ENCODE assay signal across 20 cellular contexts in genomic region chr5:56130664-56131063, GRCh38.
DNase-seq lines count a peak whose midpoint lies in the region; ATAC-seq and TF ChIP-seq lines count a peak whose summit lies in the region.
"Had no signal": no experiment of that assay in that cellular context is flagged by ENCODE, and none has a peak within 500 bp of the region (broad histone marks: within the 10 kb centered on the region; RNA-seq: fewer than 3 reads in every experiment).

No MANE protein-coding gene starts in this region.

- peaks cover 7% of the 10 kb centered on the region for H3K9me3 Mint-ChIP-seq in activated naive CD4-positive, alpha-beta T cell treated with anti-CD3 and anti-CD28 coated beads, Interleukin-2, amount 50 U/mL, for 24 hours
- peaks cover 7% of the 10 kb centered on the region for H3K9me3 Mint-ChIP-seq in activated naive CD4-positive, alpha-beta T cell treated with anti-CD3 and anti-CD28 coated beads for 36 hours
- H3K9me3 Mint-ChIP-seq in Caco-2 (ENCODE audit: unreplicated experiment) (peaks cover 26% of the 10 kb centered on the region), T-cell (peaks cover 5 to 8% (median 6%) of the 10 kb centered on the region in 3 donors)
- H3K9me3 Mint-ChIP-seq in naive thymus-derived CD4-positive, alpha-beta T cell, result peaks cover 1 to 11% (median 8%) of the 10 kb centered on the region in 11 donors

- H3K27me3 Mint-ChIP-seq in activated naive CD4-positive, alpha-beta T cell treated with anti-CD3 and anti-CD28 coated beads, Interleukin-2, amount 50 U/mL, for 24 hours, result no peaks in the 10 kb centered on the region
- H3K27me3 Mint-ChIP-seq in activated naive CD4-positive, alpha-beta T cell treated with anti-CD3 and anti-CD28 coated beads for 36 hours (ENCODE audit: low read depth), result no peaks in the 10 kb centered on the region
- H3K27me3 Mint-ChIP-seq in Caco-2 (ENCODE audit: insufficient read depth, unreplicated experiment) (no peaks in the 10 kb centered on the region), T-cell (no peaks in the 10 kb centered on the region)
- no peaks in the 10 kb centered on the region for H3K27me3 Mint-ChIP-seq in naive thymus-derived CD4-positive, alpha-beta T cell
- H3K27me3 Mint-ChIP-seq: CD4-positive, alpha-beta memory T cell had no signal

- H3K36me3 ChIP-seq in Caco-2 (ENCODE audit: control insufficient read depth, insufficient read depth, low read length), result no peaks in the 10 kb centered on the region
- peaks cover 0 to 11% (median 0%) of the 10 kb centered on the region in 3 experiments for H3K36me3 ChIP-seq in naive thymus-derived CD4-positive, alpha-beta T cell (ENCODE audit: control insufficient read depth in 2 of 3, insufficient read depth in 3 of 3, low read length in 3 of 3)
- H3K36me3 ChIP-seq: BE2C, HAP-1 had no signal

- H3K4me1 Mint-ChIP-seq in activated naive CD4-positive, alpha-beta T cell treated with anti-CD3 and anti-CD28 coated beads, Interleukin-2, amount 50 U/mL, for 24 hours, result peaks cover 82% of the 10 kb centered on the region
- H3K4me1 Mint-ChIP-seq in activated naive CD4-positive, alpha-beta T cell treated with anti-CD3 and anti-CD28 coated beads for 36 hours (ENCODE audit: low read depth), result peaks cover 77% of the 10 kb centered on the region
- peaks cover 45% of the 10 kb centered on the region for H3K4me1 Mint-ChIP-seq in Caco-2 (ENCODE audit: low read depth, unreplicated experiment)
- peaks cover 56 to 73% (median 70%) of the 10 kb centered on the region in 3 donors for H3K4me1 Mint-ChIP-seq in T-cell
- peaks cover 37 to 88% (median 70%) of the 10 kb centered on the region in 7 donors for H3K4me1 Mint-ChIP-seq in naive thymus-derived CD4-positive, alpha-beta T cell

- peaks cover 12% of the 10 kb centered on the region for H3K9me3 ChIP-seq in Caco-2
- H3K9me3 ChIP-seq in naive thymus-derived CD4-positive, alpha-beta T cell (ENCODE audit: control insufficient read depth in 2 of 3, low read length in 3 of 3), result peaks cover 0 to 6% (median 0%) of the 10 kb centered on the region in 3 experiments
- H3K9me3 ChIP-seq: BE2C, HAP-1 had no signal

- no peak for DNase-seq in activated naive CD4-positive, alpha-beta T cell treated with anti-CD3 and anti-CD28 coated beads for 36 hours
- no peak for DNase-seq in Caco-2
- no peak for DNase-seq in T-cell
- DNase-seq in naive thymus-derived CD4-positive, alpha-beta T cell, result no peak
- no peak for DNase-seq in Right ventricle myocardium superior
- DNase-seq: 8988T; ACHN; AML-193; BE2C; CD4-positive, alpha-beta memory T cell; COR-L47; DMS153; DND-41; GOT3 had no signal

- no peaks in the 10 kb centered on the region for H3K27me3 ChIP-seq in Caco-2 (replicated peaks; ENCODE audit: control insufficient read depth, insufficient read depth, low read length)
- H3K27me3 ChIP-seq in naive thymus-derived CD4-positive, alpha-beta T cell (ENCODE audit: control insufficient read depth in 2 of 2, insufficient read depth in 2 of 2, low read length in 2 of 2), result no peaks in the 10 kb centered on the region
- H3K27me3 ChIP-seq: BE2C; BLaER1 treated with 17β-estradiol and CSF1 and Interleukin-3, amounts not matched to agents 10 nM and 100 nM had no signal

- no TSS peak for BruUV-seq in Caco-2 (replicated peaks; lab: Mats Ljungman, UMichigan)

- H3K4me3 Mint-ChIP-seq in activated naive CD4-positive, alpha-beta T cell treated with anti-CD3 and anti-CD28 coated beads, Interleukin-2, amount 50 U/mL, for 24 hours, result no peak overlapping the region
- no peak overlapping the region for H3K4me3 Mint-ChIP-seq in activated naive CD4-positive, alpha-beta T cell treated with anti-CD3 and anti-CD28 coated beads for 36 hours
- H3K4me3 Mint-ChIP-seq in Caco-2 (ENCODE audit: unreplicated experiment) (peak overlapping the region; percentile 2), T-cell (no peak overlapping the region)
- H3K4me3 Mint-ChIP-seq in naive thymus-derived CD4-positive, alpha-beta T cell, result peak overlapping the region in 5 of 10 donors; percentile 5 to 71 (median 36)
- H3K4me3 Mint-ChIP-seq: CD14-positive monocyte; CD4-positive, alpha-beta memory T cell had no signal

- peaks cover 20% of the 10 kb centered on the region for H3K36me3 Mint-ChIP-seq in activated naive CD4-positive, alpha-beta T cell treated with anti-CD3 and anti-CD28 coated beads, Interleukin-2, amount 50 U/mL, for 24 hours
- peaks cover 8% of the 10 kb centered on the region for H3K36me3 Mint-ChIP-seq in activated naive CD4-positive, alpha-beta T cell treated with anti-CD3 and anti-CD28 coated beads for 36 hours (ENCODE audit: low read depth)
- H3K36me3 Mint-ChIP-seq in Caco-2 (ENCODE audit: insufficient read depth, unreplicated experiment) (peaks cover 20% of the 10 kb centered on the region), T-cell (peaks cover 13% of the 10 kb centered on the region)
- peaks cover 8 to 50% (median 21%) of the 10 kb centered on the region in 5 donors for H3K36me3 Mint-ChIP-seq in naive thymus-derived CD4-positive, alpha-beta T cell

- H3K4me3 ChIP-seq in Caco-2 (ENCODE audit: low read depth, low read length), result no peak overlapping the region
- H3K4me3 ChIP-seq in naive thymus-derived CD4-positive, alpha-beta T cell (ENCODE audit: low read length), result no peak overlapping the region
- H3K4me3 ChIP-seq: A549; BLaER1 treated with 17β-estradiol and CSF1 and Interleukin-3, amounts not matched to agents 10 nM and 100 nM; HAP-1 had no signal

- POLR2A ChIA-PET in Caco-2 (lab: Charles Lee), result no interaction called here
- POLR2A ChIA-PET in T-cell (lab: Charles Lee), result no interaction called here
- POLR2A ChIA-PET in naive thymus-derived CD4-positive, alpha-beta T cell (lab: Charles Lee), result interaction anchor here (0.6 to 2.0 kb wide), 6 partner anchors 8 to 1079 kb away, joined by 3 to 10 read pairs (median 4); no protein-coding TSS in a partner anchor

- intact Hi-C loops in activated naive CD4-positive, alpha-beta T cell treated with anti-CD3 and anti-CD28 coated beads for 36 hours (cut with micrococcal nuclease), result no loop called here
- intact Hi-C loops in Caco-2 (cut with micrococcal nuclease; ENCODE audit: unreplicated experiment) (no loop called here), Right ventricle myocardium superior (cut with DNase I) (no loop called here)
- intact Hi-C loops in naive thymus-derived CD4-positive, alpha-beta T cell (cut with micrococcal nuclease), result no loop called here

- no peak overlapping the region for H3K27ac ChIP-seq in naive thymus-derived CD4-positive, alpha-beta T cell (ENCODE audit: low read depth, low read length)
- H3K27ac ChIP-seq: BLaER1 treated with 17β-estradiol and CSF1 and Interleukin-3, amounts not matched to agents 10 nM and 100 nM had no signal

- ATAC-seq in T-cell (replicated peaks in 1 of 4), result no peak
- ATAC-seq in naive thymus-derived CD4-positive, alpha-beta T cell, result no peak
- no peak for ATAC-seq in activated CD4-positive, CD25-positive, alpha-beta regulatory T cell treated with anti-CD3 and anti-CD28 coated beads, Interleukin-2, amount 50 U/mL, for 24 hours
- no peak for ATAC-seq in Right ventricle myocardium superior (ENCODE audit: poor library complexity)
- ATAC-seq: A549 had no signal

- TF ChIP-seq CTCF in Caco-2 (IDR thresholded peaks at IDR 0.05; ENCODE audit: insufficient read depth in 1 of 2, low read depth in 1 of 2, low read length in 1 of 2, severe bottlenecking in 1 of 2, unreplicated experiment in 1 of 2), result no peak

- CTCF ChIA-PET in activated naive CD4-positive, alpha-beta T cell treated with anti-CD3 and anti-CD28 coated beads for 36 hours (lab: Charles Lee), result interaction anchor here (2.7 kb wide), 1 partner anchor 70 kb away, joined by 7 read pairs; no protein-coding TSS in a partner anchor
- CTCF ChIA-PET in Caco-2 (lab: Charles Lee), result no interaction called here
- CTCF ChIA-PET in T-cell (lab: Charles Lee), result no interaction called here
- CTCF ChIA-PET in naive thymus-derived CD4-positive, alpha-beta T cell (lab: Charles Lee), result interaction anchor here (1.6 kb wide), 1 partner anchor 28 kb away, joined by 4 read pairs; no protein-coding TSS in a partner anchor

- peak overlapping the region; percentile 80 for H3K27ac Mint-ChIP-seq in activated naive CD4-positive, alpha-beta T cell treated with anti-CD3 and anti-CD28 coated beads, Interleukin-2, amount 50 U/mL, for 24 hours
- no peak overlapping the region for H3K27ac Mint-ChIP-seq in activated naive CD4-positive, alpha-beta T cell treated with anti-CD3 and anti-CD28 coated beads for 36 hours
- peak overlapping the region; percentile 65 for H3K27ac Mint-ChIP-seq in Caco-2 (ENCODE audit: unreplicated experiment)
- H3K27ac Mint-ChIP-seq in T-cell, result peak overlapping the region; percentile 15 to 45
- peak overlapping the region; percentile 19 to 98 (median 95) for H3K27ac Mint-ChIP-seq in naive thymus-derived CD4-positive, alpha-beta T cell
- H3K27ac Mint-ChIP-seq: CD14-positive monocyte had no signal

- H3K4me1 ChIP-seq in Caco-2, result peaks cover 32% of the 10 kb centered on the region
- peaks cover 0 to 39% of the 10 kb centered on the region in 2 donors for H3K4me1 ChIP-seq in naive thymus-derived CD4-positive, alpha-beta T cell (ENCODE audit: control insufficient read depth in 2 of 2, insufficient read depth in 2 of 2, low read length in 2 of 2)
- H3K4me1 ChIP-seq: BE2C, HAP-1 had no signal

Comparison
In these comparisons a context has a peak if more than half of its experiments do, and no peak if none do; other contexts are left out.
1. CTCF ChIA-PET loops: an anchor here in activated naive CD4-positive, alpha-beta T cell treated with anti-CD3 and anti-CD28 coated beads for 36 hours (2.7 kb wide) and naive thymus-derived CD4-positive, alpha-beta T cell (1.6 kb wide); none called in Caco-2 and T-cell.